10 cellular contexts compared by ENCODE assay signal in genomic region chr4:10611673-10612072, GRCh38.
DNase-seq lines count a peak whose midpoint lies in the region; ATAC-seq and TF ChIP-seq lines count a peak whose summit lies in the region.
"Had no signal": no experiment of that assay in that cellular context is flagged by ENCODE, and none has a peak within 500 bp of the region (broad histone marks: within the 10 kb centered on the region; RNA-seq: fewer than 3 reads in every experiment).

No MANE protein-coding gene starts in this region.

- DNase-seq in COLO829 (ENCODE audit: low spot score) = peak; percentile 52
- DNase-seq in IMR-90 = peak; percentile 92
- DNase-seq in cardiac fibroblast (ENCODE audit: low read depth in 2 of 2) = peak; percentile 76 to 92
- DNase-seq in NCI-H1105 (lab: John Stamatoyannopoulos, UW) = no peak
- DNase-seq in retina = no peak
- no peak for DNase-seq in activated CD4-positive, CD25-positive, alpha-beta regulatory T cell treated with anti-CD3 and anti-CD28 coated beads, Interleukin-2, amount 50 U/mL, for 72 hours
- DNase-seq: CD8-positive, alpha-beta T cell had no signal

- no peak for TF ChIP-seq CTCF in IMR-90 (conservative IDR thresholded peaks at IDR 0.05; ENCODE audit: low read depth, low read length)
- no peak for TF ChIP-seq CTCF in cardiac fibroblast (IDR thresholded peaks at IDR 0.05; ENCODE audit: low read depth, low read length)

- peak overlapping the region; percentile 92 for H2AFZ ChIP-seq in IMR-90 (replicated peaks; ENCODE audit: low read length, poor library complexity)

- no peaks in the 10 kb centered on the region for H4K20me1 ChIP-seq in IMR-90 (ENCODE audit: insufficient read depth, low read length)

- CTCF ChIA-PET in IMR-90 (lab: Yijun Ruan, JAX) = no interaction called here

- no peaks in the 10 kb centered on the region for H3K27me3 ChIP-seq in IMR-90 (ENCODE audit: control insufficient read depth, insufficient read depth, low read length)

- H4K5ac ChIP-seq in IMR-90 (ENCODE audit: low read depth, low read length) = peak overlapping the region; percentile 68

- H3K4me2 ChIP-seq in IMR-90 (ENCODE audit: low read depth, low read length) = peak overlapping the region; percentile 36

- in situ Hi-C loops in IMR-90 (cut with MboI; ENCODE audit: low sequenced_read_pairs) = no loop called here

- peak overlapping the region; percentile 95 for H3K14ac ChIP-seq in IMR-90 (replicated peaks; ENCODE audit: low read depth, low read length)

- no peak for TF ChIP-seq RAD21 in IMR-90 (IDR thresholded peaks at IDR 0.05; ENCODE audit: low read length)

- no TSS peak for BruUV-seq in IMR-90 (replicated peaks; lab: Mats Ljungman, UMichigan)

- no peaks in the 10 kb centered on the region for H3K36me3 ChIP-seq in IMR-90 (ENCODE audit: control insufficient read depth, insufficient read depth, low read length)
- no peaks in the 10 kb centered on the region for H3K36me3 ChIP-seq in mesodermal cell (ENCODE audit: control insufficient read depth, insufficient read depth, low read length)
- H3K36me3 ChIP-seq: prostate gland had no signal

- peak overlapping the region; percentile 90 for H2AK9ac ChIP-seq in IMR-90 (replicated peaks; ENCODE audit: low read depth, low read length, poor library complexity)

- H3K4ac ChIP-seq in IMR-90 (ENCODE audit: low read depth, low read length) = peak overlapping the region; percentile 98

- H3K9me3 ChIP-seq in IMR-90 (ENCODE audit: control insufficient read depth, insufficient read depth, low read length) = no peaks in the 10 kb centered on the region
- no peaks in the 10 kb centered on the region for H3K9me3 ChIP-seq in mesodermal cell (ENCODE audit: control insufficient read depth, low read length)
- H3K9me3 ChIP-seq: prostate gland had no signal

- H3K9me1 ChIP-seq in IMR-90 (ENCODE audit: insufficient read depth, low read length) = peaks cover 16% of the 10 kb centered on the region

- H3K56ac ChIP-seq in IMR-90 (ENCODE audit: extremely low read depth, insufficient read depth, low read length) = peak overlapping the region; percentile 80

- H3K18ac ChIP-seq in IMR-90 (ENCODE audit: low read depth, low read length) = peak overlapping the region; percentile 75

- intact Hi-C loops in IMR-90 (cut with micrococcal nuclease) = no loop called here

- H3K4me3 ChIP-seq in IMR-90 (ENCODE audit: insufficient read depth, low read depth, low read length) (no peak overlapping the region), cardiac fibroblast (replicated peaks in 1 of 2; ENCODE audit: low read depth in 2 of 2, low read length in 2 of 2) (no peak overlapping the region), mesodermal cell (ENCODE audit: extremely low read depth, insufficient read depth, low read length, poor library complexity, severe bottlenecking) (no peak overlapping the region)
- H3K4me3 ChIP-seq: prostate gland had no signal

- H4K91ac ChIP-seq in IMR-90 (ENCODE audit: insufficient read depth, low read depth, low read length) = peak overlapping the region; percentile 97

- H2BK20ac ChIP-seq in IMR-90 (ENCODE audit: low read depth, low read length) = peak overlapping the region; percentile 99

- peaks cover 10% of the 10 kb centered on the region for H3K4me1 ChIP-seq in IMR-90 (ENCODE audit: control insufficient read depth, insufficient read depth, low read length)
- peaks cover 36% of the 10 kb centered on the region for H3K4me1 ChIP-seq in mesodermal cell (ENCODE audit: control insufficient read depth, insufficient read depth, low read length, poor library complexity, severe bottlenecking)
- H3K4me1 ChIP-seq: prostate gland had no signal

- dilution Hi-C loops in IMR-90 (cut with HindIII; ENCODE audit: low sequenced_read_pairs, unreplicated experiment) = no loop called here

- peak overlapping the region; percentile 44 for H3K27ac ChIP-seq in IMR-90 (ENCODE audit: insufficient read depth, low read length)
- peak overlapping the region; percentile 84 for H3K27ac ChIP-seq in mesodermal cell (ENCODE audit: low read depth, low read length, severe bottlenecking)
- H3K27ac ChIP-seq: prostate gland had no signal

- H3K9ac ChIP-seq in IMR-90 (ENCODE audit: low read depth, low read length) = no peak overlapping the region

- WGBS in IMR-90 (ENCODE audit: extremely low coverage in 2 of 2, insufficient read length in 1 of 2), 2 experiments = 0% methylated on average over 2 of the region's 3 CpGs; no CpG with 5 or more reads in 1 of the 2 experiments
- 30 to 39% methylated on average over 2 to 3 of the region's 3 CpGs for WGBS in mesodermal cell (ENCODE audit: insufficient coverage in 2 of 2), 2 experiments

- peak overlapping the region; percentile 90 for H2AK5ac ChIP-seq in IMR-90 (ENCODE audit: low read depth, low read length)

- ATAC-seq in IMR-90 (ENCODE audit: low read depth) (peak; percentile 98), HG03139 (IDR thresholded peaks at IDR 0.05; ENCODE audit: unreplicated experiment) (no peak)
- ATAC-seq: CD8-positive, alpha-beta T cell had no signal

- peak overlapping the region; percentile 99 for H2BK120ac ChIP-seq in IMR-90 (ENCODE audit: low read depth, low read length)

- peak overlapping the region; percentile 98 for H3K23ac ChIP-seq in IMR-90 (ENCODE audit: low read depth, low read length)

- no peak for TF ChIP-seq POLR2A in IMR-90 (IDR thresholded peaks at IDR 0.05; ENCODE audit: low read depth, low read length)

- peak overlapping the region; percentile 25 to 96 for H4K8ac ChIP-seq in IMR-90 (ENCODE audit: low read depth in 2 of 2, low read length in 2 of 2)

- H2BK15ac ChIP-seq in IMR-90 (ENCODE audit: low read depth, low read length) = peak overlapping the region; percentile 96

- no peaks in the 10 kb centered on the region for H3K79me1 ChIP-seq in IMR-90 (ENCODE audit: low read depth in 1 of 2, low read length in 2 of 2)

- POLR2A ChIA-PET in IMR-90 (lab: Charles Lee; ENCODE audit: unreplicated experiment) = no interaction called here

- H2BK5ac ChIP-seq in IMR-90 (ENCODE audit: low read depth, low read length, poor library complexity, severe bottlenecking) = peak overlapping the region; percentile 92

TF ChIP-seq in IMR-90, 13 proteins besides CTCF, POLR2A, EP300 and RAD21:
- TF ChIP-seq FOS (IDR thresholded peaks at IDR 0.05; ENCODE audit: low read depth, low read length) (peak; percentile 93), NFE2L2 (IDR thresholded peaks at IDR 0.05; ENCODE audit: low read depth, low read length) (no peak), MAZ (IDR thresholded peaks at IDR 0.05; ENCODE audit: borderline replicate concordance, low read depth, low read length) (peak; percentile 42; the same call in 1 of the 2 replicates), CEBPB (IDR thresholded peaks at IDR 0.05; ENCODE audit: low read depth, low read length) (peak; percentile 39; the same call in 1 of the 2 replicates)

Comparison
In these comparisons a context has a peak if more than half of its experiments do, and no peak if none do; other contexts are left out.
1. DNase-seq: peak in COLO829 (single experiment), IMR-90 (single experiment) and cardiac fibroblast (2 of 2); none in NCI-H1105 (single experiment), retina (single experiment) and activated CD4-positive, CD25-positive, alpha-beta regulatory T cell treated with anti-CD3 and anti-CD28 coated beads, Interleukin-2, amount 50 U/mL, for 72 hours (single experiment).